19 cellular contexts compared by ENCODE assay signal in the genomic region with DNA sequence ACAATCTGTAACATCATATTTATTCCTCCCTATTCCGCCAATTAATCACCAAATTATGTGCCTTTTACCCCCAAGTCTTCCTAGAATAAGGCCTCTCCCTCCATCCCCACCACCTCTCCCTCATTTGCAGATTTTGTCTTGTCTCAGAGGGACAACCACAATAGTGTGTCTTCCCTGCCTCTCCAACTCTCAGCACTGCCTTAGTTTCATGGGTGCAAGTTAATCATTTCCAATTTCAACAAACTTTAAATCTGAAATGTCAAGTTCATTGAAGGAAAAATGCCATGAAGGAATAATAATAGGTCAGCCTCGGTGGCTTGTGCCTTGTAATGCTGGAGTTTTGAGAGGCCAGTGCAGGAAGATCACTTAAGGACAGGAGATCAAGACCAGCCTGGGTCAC. TPM values are rescaled to one million over a fixed set of nuclear protein-coding genes. Genes with fewer than 3 reads are reported as not detected.
DNase-seq lines count a peak whose midpoint lies in the region; ATAC-seq, FAIRE-seq and TF ChIP-seq lines count a peak whose summit lies in the region.
"Had no signal": no experiment of that assay in that cellular context is flagged by ENCODE, and none has a peak within 500 bp of the region (broad histone marks: within the 10 kb centered on the region; RNA-seq: fewer than 3 reads in every experiment).

No MANE protein-coding gene starts in this region.

- H3K79me1 ChIP-seq in H1 (ENCODE audit: low read depth, low read length): no peaks in the 10 kb centered on the region
- no peaks in the 10 kb centered on the region for H3K79me1 ChIP-seq in mesenchymal stem cell (replicated peaks; ENCODE audit: low read length, poor library complexity, severe bottlenecking)

- TF ChIP-seq POLR2A in A549 (IDR thresholded peaks at IDR 0.05; ENCODE audit: low read length): no peak
- no peak for TF ChIP-seq POLR2A in H1 (IDR thresholded peaks at IDR 0.05; ENCODE audit: control extremely low read depth in 1 of 2, low read depth in 2 of 2, low read length in 2 of 2)

- intact Hi-C loops in psoas muscle (cut with DNase I): no loop called here

- H2AK5ac ChIP-seq in H1 (ENCODE audit: low read depth, low read length): no peak overlapping the region
- H2AK5ac ChIP-seq in mesenchymal stem cell (ENCODE audit: low read length, severe bottlenecking): no peak overlapping the region

- H3K27ac Mint-ChIP-seq in stimulated activated naive B cell treated with anti-CD40 and anti-IgM and Interleukin-4, amounts not matched to agents 10 μg/mL and 1 μg/mL and 100 μg/mL, for 72 hours: no peak overlapping the region
- H3K27ac Mint-ChIP-seq: B cell; CD8-positive, alpha-beta T cell had no signal

- TF ChIP-seq RAD21 in A549 (conservative IDR thresholded peaks at IDR 0.05 in 1 of 2, IDR thresholded peaks at IDR 0.05 in 1 of 2): no peak
- no peak for TF ChIP-seq RAD21 in H1 (IDR thresholded peaks at IDR 0.05 in 1 of 2, conservative IDR thresholded peaks at IDR 0.05 in 1 of 2; ENCODE audit: low read depth in 2 of 2, low read length in 2 of 2)

- no peaks in the 10 kb centered on the region for H3K9me3 ChIP-seq in A549
- no peaks in the 10 kb centered on the region for H3K9me3 ChIP-seq in H1 (ENCODE audit: insufficient read depth in 2 of 2, low read depth in 1 of 2, low read length in 1 of 2)
- no peaks in the 10 kb centered on the region for H3K9me3 ChIP-seq in mesenchymal stem cell (ENCODE audit: control insufficient read depth, low read length)
- H3K9me3 ChIP-seq in psoas muscle: no peaks in the 10 kb centered on the region
- H3K9me3 ChIP-seq: BLaER1 treated with 17β-estradiol and CSF1 and Interleukin-3, amounts not matched to agents 10 nM and 100 nM had no signal

- H3K18ac ChIP-seq in H1 (ENCODE audit: extremely low read depth, low read length) (no peak overlapping the region), mesenchymal stem cell (ENCODE audit: low read depth in 1 of 2, low read length in 2 of 2) (no peak overlapping the region)

- no peaks in the 10 kb centered on the region for H3K79me2 ChIP-seq in H1 (ENCODE audit: control insufficient read depth in 1 of 2, insufficient read depth in 2 of 2, low read length in 2 of 2)

- no peaks in the 10 kb centered on the region for H4K20me1 ChIP-seq in H1 (replicated peaks in 1 of 2; ENCODE audit: control insufficient read depth in 1 of 2, insufficient read depth in 2 of 2, low read length in 2 of 2)
- H4K20me1 ChIP-seq: BLaER1 treated with 17β-estradiol and CSF1 and Interleukin-3, amounts not matched to agents 10 nM and 100 nM had no signal

- H3K23me2 ChIP-seq in H1 (ENCODE audit: low read depth, low read length): no peaks in the 10 kb centered on the region; the same call in 1 of the 2 replicates

- no peak overlapping the region for H2BK15ac ChIP-seq in H1 (ENCODE audit: low read length)
- no peak overlapping the region for H2BK15ac ChIP-seq in mesenchymal stem cell (ENCODE audit: low read depth, poor library complexity, severe bottlenecking)

- H4K91ac ChIP-seq in H1 (replicated peaks; ENCODE audit: insufficient read length, low read length) (no peak overlapping the region), mesenchymal stem cell (ENCODE audit: low read length) (no peak overlapping the region)

- no peak overlapping the region for H3K4me3 Mint-ChIP-seq in stimulated activated naive B cell treated with anti-CD40 and anti-IgM and Interleukin-4, amounts not matched to agents 10 μg/mL and 1 μg/mL and 100 μg/mL, for 72 hours
- H3K4me3 Mint-ChIP-seq: B cell; CD8-positive, alpha-beta T cell had no signal

- H2AFZ ChIP-seq in H1 (ENCODE audit: low read length): no peak overlapping the region
- no peak overlapping the region for H2AFZ ChIP-seq in mesenchymal stem cell (ENCODE audit: low read depth, low read length)
- H2AFZ ChIP-seq: GM23248 had no signal

- H3K14ac ChIP-seq in H1 (ENCODE audit: insufficient read length): no peak overlapping the region
- no peak overlapping the region for H3K14ac ChIP-seq in mesenchymal stem cell (ENCODE audit: low read length in 2 of 2)

- H3K36me3 ChIP-seq in H1 (ENCODE audit: control insufficient read depth in 2 of 4, insufficient read depth in 4 of 4, low read length in 3 of 4) (no peaks in the 10 kb centered on the region), mesenchymal stem cell (ENCODE audit: control insufficient read depth in 1 of 2, insufficient read depth in 2 of 2, low read depth in 1 of 2, low read length in 2 of 2) (peaks cover 6 to 30% of the 10 kb centered on the region in 2 experiments), psoas muscle (ENCODE audit: insufficient read depth in 1 of 2, low read depth in 1 of 2) (peaks cover 0 to 22% of the 10 kb centered on the region in 2 donors)

- H3K56ac ChIP-seq in H1 (replicated peaks; ENCODE audit: insufficient read length, low read depth, low read length): no peak overlapping the region

- H3K4me3 ChIP-seq in A549 (no peak overlapping the region), H1 (ENCODE audit: extremely low read depth in 1 of 4, insufficient read depth in 2 of 4, low read depth in 3 of 4, low read length in 4 of 4) (no peak overlapping the region), mesenchymal stem cell (ENCODE audit: insufficient read depth in 1 of 2, low read depth in 1 of 2, low read length in 2 of 2) (no peak overlapping the region), psoas muscle (no peak overlapping the region)
- H3K4me3 ChIP-seq: BLaER1 treated with 17β-estradiol and CSF1 and Interleukin-3, amounts not matched to agents 10 nM and 100 nM; GM23248 had no signal

- H3K27ac ChIP-seq in A549: no peak overlapping the region
- H3K27ac ChIP-seq in H1 (ENCODE audit: low read depth, low read length): no peak overlapping the region
- peak overlapping the region; percentile 42 for H3K27ac ChIP-seq in mesenchymal stem cell (ENCODE audit: low read length, poor library complexity, severe bottlenecking)
- no peak overlapping the region for H3K27ac ChIP-seq in psoas muscle
- H3K27ac ChIP-seq: BLaER1 treated with 17β-estradiol and CSF1 and Interleukin-3, amounts not matched to agents 10 nM and 100 nM; GM23248 had no signal

- POLR2A ChIA-PET in A549 (lab: Yijun Ruan, JAX) (no interaction called here), H1 (lab: Charles Lee; ENCODE audit: partially characterized antibody) (no interaction called here)

- DNase-seq in A549 (ENCODE audit: low read depth in 1 of 2, low spot score in 1 of 2): no peak
- DNase-seq in H1 (ENCODE audit: low read depth in 1 of 2, low spot score in 2 of 2): no peak
- no peak for DNase-seq in mesenchymal stem cell
- DNase-seq in renal cortical epithelial cell (ENCODE audit: low read depth): peak; percentile 40
- no peak for DNase-seq in stimulated activated naive B cell treated with anti-CD40 and anti-IgM and Interleukin-4, amounts not matched to agents 10 μg/mL and 1 μg/mL and 100 μg/mL, for 72 hours
- no peak for DNase-seq in psoas muscle
- DNase-seq in HK-2 (ENCODE audit: unreplicated experiment): no peak
- DNase-seq: 8988T; Calu3; CD8-positive, alpha-beta T cell; DMS53; DND-41; GM23248; HCEC 1CT had no signal

- H3K27me3 ChIP-seq in H1 (replicated peaks in 1 of 4; ENCODE audit: control insufficient read depth in 3 of 4, extremely low read depth in 1 of 4, insufficient read depth in 3 of 4, low read length in 3 of 4) (no peaks in the 10 kb centered on the region), mesenchymal stem cell (ENCODE audit: control insufficient read depth in 1 of 2, insufficient read depth in 1 of 2, low read length in 2 of 2) (no peaks in the 10 kb centered on the region), psoas muscle (ENCODE audit: insufficient read depth in 3 of 3, low read length in 2 of 3) (no peaks in the 10 kb centered on the region)
- H3K27me3 ChIP-seq: BLaER1 treated with 17β-estradiol and CSF1 and Interleukin-3, amounts not matched to agents 10 nM and 100 nM had no signal

- WGBS in A549 (ENCODE audit: missing lambda C conversion rate): 42% methylated on average over 2 of the region's 2 CpGs
- 83% methylated on average over 2 of the region's 2 CpGs; no CpG with 5 or more reads in 1 of the 2 experiments for WGBS in H1 (ENCODE audit: extremely low coverage in 1 of 2, insufficient coverage in 1 of 2, insufficient read length in 1 of 2, insufficient replicate concordance in 2 of 2, low coverage in 1 of 2, low lambda C conversion rate in 2 of 2, missing lambda C conversion rate in 1 of 2), 2 experiments
- 92% methylated on average over 2 of the region's 2 CpGs for WGBS in mesenchymal stem cell
- 77 to 87% (median 81%) methylated on average over 2 of the region's 2 CpGs for WGBS in psoas muscle, 3 donors

- peak overlapping the region; percentile 17 for H3K23ac ChIP-seq in H1 (ENCODE audit: insufficient read length)
- H3K23ac ChIP-seq in mesenchymal stem cell (ENCODE audit: low read length in 2 of 2): no peak overlapping the region

- no peak overlapping the region for H3K9ac ChIP-seq in H1 (replicated peaks in 1 of 4; ENCODE audit: extremely low read depth in 1 of 4, low read depth in 3 of 4, low read length in 3 of 4)
- H3K9ac ChIP-seq in mesenchymal stem cell (ENCODE audit: low read length): no peak overlapping the region
- H3K9ac ChIP-seq: BLaER1 treated with 17β-estradiol and CSF1 and Interleukin-3, amounts not matched to agents 10 nM and 100 nM; GM23248 had no signal

- no peak overlapping the region for H4K8ac ChIP-seq in H1 (ENCODE audit: extremely low read depth, insufficient read depth, low read length)
- H4K8ac ChIP-seq in mesenchymal stem cell (ENCODE audit: low read length): no peak overlapping the region

- H2BK20ac ChIP-seq in H1 (ENCODE audit: low read length): no peak overlapping the region

- H3K4me1 ChIP-seq in A549 (peaks cover 24% of the 10 kb centered on the region), H1 (replicated peaks in 1 of 4; ENCODE audit: control insufficient read depth in 3 of 4, insufficient read depth in 4 of 4, low read length in 3 of 4) (no peaks in the 10 kb centered on the region), mesenchymal stem cell (ENCODE audit: control insufficient read depth, insufficient read depth, low read depth, low read length) (peaks cover 11% of the 10 kb centered on the region), psoas muscle (no peaks in the 10 kb centered on the region)

- no peak overlapping the region for H2BK120ac ChIP-seq in H1 (replicated peaks; ENCODE audit: low read depth, low read length)
- no peak overlapping the region for H2BK120ac ChIP-seq in mesenchymal stem cell (ENCODE audit: low read depth, low read length)

- FAIRE-seq in A549 (lab: Jason Lieb, UNC): no peak
- FAIRE-seq in H1 (lab: Jason Lieb, UNC): no peak
- FAIRE-seq: G401.6, GM12891, H54 had no signal

- TF ChIP-seq CTCF in A549 (IDR thresholded peaks at IDR 0.05) (no peak), H1 (IDR thresholded peaks at IDR 0.05; ENCODE audit: control extremely low read depth in 1 of 3, insufficient read depth in 1 of 3, low read depth in 1 of 3, low read length in 3 of 3) (no peak), psoas muscle (IDR thresholded peaks at IDR 0.05) (no peak)

- no peak overlapping the region for H4K5ac ChIP-seq in H1 (ENCODE audit: insufficient read length, low read depth, low read length)

- no peak for TF ChIP-seq EP300 in A549 (IDR thresholded peaks at IDR 0.05)
- no peak for TF ChIP-seq EP300 in H1 (IDR thresholded peaks at IDR 0.05; ENCODE audit: borderline replicate concordance in 1 of 2, low read depth in 2 of 2, low read length in 2 of 2)

- H3K4ac ChIP-seq in H1 (replicated peaks; ENCODE audit: insufficient read length, low read depth, low read length) (no peak overlapping the region), mesenchymal stem cell (ENCODE audit: low read depth in 1 of 2, low read length in 2 of 2) (no peak overlapping the region)

- peaks cover 2 to 7% of the 10 kb centered on the region in 2 donors for H3K27me3 Mint-ChIP-seq in stimulated activated naive B cell treated with anti-CD40 and anti-IgM and Interleukin-4, amounts not matched to agents 10 μg/mL and 1 μg/mL and 100 μg/mL, for 72 hours
- H3K27me3 Mint-ChIP-seq: B cell had no signal

- H2BK12ac ChIP-seq in H1 (ENCODE audit: low read depth, low read length) (no peak overlapping the region), mesenchymal stem cell (ENCODE audit: low read length in 2 of 2) (no peak overlapping the region)

- H2BK5ac ChIP-seq in H1 (ENCODE audit: low read depth, low read length) (no peak overlapping the region), mesenchymal stem cell (ENCODE audit: low read depth, low read length, poor library complexity, severe bottlenecking) (no peak overlapping the region)

- H3K9me3 Mint-ChIP-seq in stimulated activated naive B cell treated with anti-CD40 and anti-IgM and Interleukin-4, amounts not matched to agents 10 μg/mL and 1 μg/mL and 100 μg/mL, for 72 hours: no peaks in the 10 kb centered on the region
- H3K9me3 Mint-ChIP-seq: CD8-positive, alpha-beta T cell had no signal

- ATAC-seq in A549: no peak; a peak in 1 of 6 replicates
- no peak for ATAC-seq in stimulated activated naive B cell treated with anti-CD40 and anti-IgM and Interleukin-4, amounts not matched to agents 10 μg/mL and 1 μg/mL and 100 μg/mL, for 72 hours (replicated peaks)
- ATAC-seq in psoas muscle: no peak
- ATAC-seq: CD8-positive, alpha-beta T cell had no signal

- H3K4me2 ChIP-seq in A549 (0 out of 3 replicates have a peak overlapping the region, but pooled peaks have one; percentile 8), H1 (ENCODE audit: insufficient read depth in 1 of 2, low read depth in 2 of 2, low read length in 2 of 2) (no peak overlapping the region), mesenchymal stem cell (ENCODE audit: low read length, poor library complexity, severe bottlenecking) (no peak overlapping the region)
- H3K4me2 ChIP-seq: BLaER1 treated with 17β-estradiol and CSF1 and Interleukin-3, amounts not matched to agents 10 nM and 100 nM had no signal

- CTCF ChIA-PET in A549 (lab: Yijun Ruan, JAX): interaction anchor here (1.9 kb wide), 1 partner anchor 9 kb away, joined by 5 read pairs; no protein-coding TSS in a partner anchor
- CTCF ChIA-PET in H1 (lab: Charles Lee; ENCODE audit: partially characterized antibody): no interaction called here

- peaks cover 0 to 6% of the 10 kb centered on the region in 2 donors for H3K36me3 Mint-ChIP-seq in stimulated activated naive B cell treated with anti-CD40 and anti-IgM and Interleukin-4, amounts not matched to agents 10 μg/mL and 1 μg/mL and 100 μg/mL, for 72 hours

- peaks cover 7 to 10% of the 10 kb centered on the region in 2 donors for H3K4me1 Mint-ChIP-seq in stimulated activated naive B cell treated with anti-CD40 and anti-IgM and Interleukin-4, amounts not matched to agents 10 μg/mL and 1 μg/mL and 100 μg/mL, for 72 hours

RNA-seq across cellular contexts. Expression of gene RXYLT1, which starts 31.6 kb away (rescaled TPM):
- polyA plus RNA-seq in A549 (2011; rRNA removed) (48.1 and 59.1 TPM in 2 replicates), A549 (2017; fragmentation: RNase III; extraction: RNeasy Plus Mini Kit Qiagen cat#74134 plus additional on column Dnase treatment) (31.6 to 35.7 TPM (median 34.2 TPM) in 3 replicates), H1 (2011; rRNA removed) (3.5 and 3.8 TPM in 2 replicates), psoas muscle (10 to 100 TPM; 12.0 to 23.5 (median 15.4) TPM)
- polyA plus RNA-seq in A549 (2012; cell fraction: cytosol; rRNA removed): 19.7 and 20.3 TPM in 2 replicates
- 12.8 and 15.0 TPM in 2 replicates for polyA plus RNA-seq in A549 (2012; cell fraction: nucleus; rRNA removed)
- polyA minus RNA-seq in A549 (2011; rRNA and poly(A)+ RNA removed): 8.6 and 13.2 TPM in 2 replicates
- total RNA-seq in H1 (2021; fragmentation: NEBNext Ultra II Directional; extraction: Animal tissue kit (Norgen Biotek cat#: 25700)): 10.9 and 12.3 TPM in 2 replicates
- 5.6 TPM for polyA plus RNA-seq in H1 (2011; cell fraction: cytosol; rRNA removed)
- 4.7 TPM for polyA plus RNA-seq in H1 (2011; cell fraction: nucleus; rRNA removed)
- polyA plus RNA-seq in H1 (2012, experiment 1 of 2): 6.0 to 7.5 TPM (median 7.4 TPM) in 4 replicates
- 1.5 TPM for polyA plus RNA-seq in H1 (2012, experiment 2 of 2)
- polyA plus RNA-seq in H1 (2013, experiment 1 of 2): 15.9 TPM
- polyA plus RNA-seq in H1 (2013, experiment 2 of 2): 19.3 TPM
- 4.1 and 4.8 TPM in 2 replicates for polyA minus RNA-seq in H1 (2011; rRNA and poly(A)+ RNA removed)
- 5.5 TPM for polyA minus RNA-seq in H1 (2011; cell fraction: cytosol; rRNA and poly(A)+ RNA removed)
- polyA minus RNA-seq in H1 (2011; cell fraction: nucleus; rRNA and poly(A)+ RNA removed): 24.6 TPM
- polyA plus RNA-seq in mesenchymal stem cell (2013, experiment 1 of 2): 14.3 TPM
- polyA plus RNA-seq in mesenchymal stem cell (2013, experiment 2 of 2): 14.1 TPM
- total RNA-seq in renal cortical epithelial cell (17.7 and 18.8 TPM in 2 replicates), psoas muscle (10 to 100 TPM; 10.3 to 16.8 (median 12.7) TPM)

RNA-seq across cellular contexts. Expression of gene SRGAP1, which starts 33.2 kb away (rescaled TPM):
- polyA plus RNA-seq in A549 (2011; rRNA removed) (22.9 and 23.6 TPM in 2 replicates), A549 (2017; fragmentation: RNase III; extraction: RNeasy Plus Mini Kit Qiagen cat#74134 plus additional on column Dnase treatment) (7.9 to 8.4 TPM (median 8.3 TPM) in 3 replicates), H1 (2011; rRNA removed) (2.5 and 3.2 TPM in 2 replicates), psoas muscle (1 to 10 TPM in 1 of 3 donors, under 1 TPM in 2; 0.23 to 5.1 (median 0.48) TPM)
- polyA plus RNA-seq in A549 (2012; cell fraction: cytosol; rRNA removed): 3.4 and 4.4 TPM in 2 replicates
- polyA plus RNA-seq in A549 (2012; cell fraction: nucleus; rRNA removed): 18.3 and 19.5 TPM in 2 replicates
- polyA minus RNA-seq in A549 (2011; rRNA and poly(A)+ RNA removed): 47.3 and 57.7 TPM in 2 replicates
- total RNA-seq in H1 (2021; fragmentation: NEBNext Ultra II Directional; extraction: Animal tissue kit (Norgen Biotek cat#: 25700)): 5.5 and 7.3 TPM in 2 replicates
- polyA plus RNA-seq in H1 (2011; cell fraction: cytosol; rRNA removed): 2.2 TPM
- polyA plus RNA-seq in H1 (2011; cell fraction: nucleus; rRNA removed): 7.3 TPM
- polyA plus RNA-seq in H1 (2012, experiment 1 of 2): 3.1 to 3.7 TPM (median 3.5 TPM) in 4 replicates
- polyA plus RNA-seq in H1 (2012, experiment 2 of 2): 0.25 TPM
- 5.0 TPM for polyA plus RNA-seq in H1 (2013, experiment 1 of 2)
- 4.6 TPM for polyA plus RNA-seq in H1 (2013, experiment 2 of 2)
- polyA minus RNA-seq in H1 (2011; rRNA and poly(A)+ RNA removed): 10.0 and 14.0 TPM in 2 replicates
- 5.7 TPM for polyA minus RNA-seq in H1 (2011; cell fraction: cytosol; rRNA and poly(A)+ RNA removed)
- 19.5 TPM for polyA minus RNA-seq in H1 (2011; cell fraction: nucleus; rRNA and poly(A)+ RNA removed)
- polyA plus RNA-seq in mesenchymal stem cell (2013, experiment 1 of 2): 10.1 TPM
- 9.9 TPM for polyA plus RNA-seq in mesenchymal stem cell (2013, experiment 2 of 2)
- total RNA-seq in renal cortical epithelial cell (4.7 and 76.8 TPM in 2 replicates), psoas muscle (1 to 10 TPM; 1.2 to 2.7 (median 2.1) TPM)
